ENCODE assay signal across 12 cellular contexts in genomic region chr3:72273615-72274014, GRCh38.
A peak's percentile ranks its signal among the peaks of the same experiment; 100 is the strongest.
DNase-seq lines count a peak whose midpoint lies in the region; ATAC-seq and TF ChIP-seq lines count a peak whose summit lies in the region.
"Had no signal": no experiment of that assay in that cellular context is flagged by ENCODE, and none has a peak within 500 bp of the region (broad histone marks: within the 10 kb centered on the region; RNA-seq: fewer than 3 reads in every experiment).

No MANE protein-coding gene starts in this region.

- no peak overlapping the region for H3K23ac ChIP-seq in mesendoderm (ENCODE audit: low read length)

- H4K5ac ChIP-seq in mesendoderm (ENCODE audit: low read length): no peak overlapping the region

- no CpG with 5 or more reads among the region's 6 CpGs for WGBS in mesendoderm (ENCODE audit: extremely low coverage, insufficient coverage, low lambda C conversion rate)
- 77% methylated on average over 6 of the region's 6 CpGs for WGBS in suprapubic skin

- H2BK5ac ChIP-seq in mesendoderm (ENCODE audit: low read length): no peak overlapping the region

- H2AK5ac ChIP-seq in mesendoderm (ENCODE audit: low read length): peak overlapping the region; percentile 49

- H3K4me1 ChIP-seq in mesendoderm (ENCODE audit: control insufficient read depth, low read depth, low read length) (peaks cover 7% of the 10 kb centered on the region), suprapubic skin (peaks cover 57% of the 10 kb centered on the region)

- TF ChIP-seq POLR2A in suprapubic skin (IDR thresholded peaks at IDR 0.05): no peak

- CTCF ChIA-PET in AG04449 (lab: Yijun Ruan, JAX): interaction anchor here (0.6 to 1.2 kb wide), 4 partner anchors 16 to 398 kb away, joined by 3 to 4 read pairs (median 4); no protein-coding TSS in a partner anchor

- H3K27ac ChIP-seq in cingulate gyrus (ENCODE audit: low read depth, low read length) (peak overlapping the region; percentile 87), mesendoderm (ENCODE audit: low read depth, low read length) (peak overlapping the region; percentile 5), suprapubic skin (no peak overlapping the region)
- H3K27ac ChIP-seq: C4-2B had no signal

- no peak overlapping the region for H3K9ac ChIP-seq in mesendoderm (ENCODE audit: low read length)

- no peaks in the 10 kb centered on the region for H3K27me3 ChIP-seq in mesendoderm (ENCODE audit: insufficient read depth, low read length, poor library complexity)
- H3K27me3 ChIP-seq in suprapubic skin: no peaks in the 10 kb centered on the region

- H3K4me3 ChIP-seq in AG04449 (ENCODE audit: low read depth, low read length) (no peak overlapping the region), mesendoderm (ENCODE audit: low read length) (no peak overlapping the region), suprapubic skin (no peak overlapping the region)

- no peak for TF ChIP-seq EP300 in suprapubic skin (IDR thresholded peaks at IDR 0.05)

- DNase-seq in AG04449 (ENCODE audit: low read depth, low spot score): peak; percentile 95
- peak; percentile 28 for DNase-seq in HT1080 (ENCODE audit: low read depth)
- peak; percentile 94 for DNase-seq in mesendoderm
- no peak for DNase-seq in suprapubic skin (ENCODE audit: low spot score in 2 of 2)
- DNase-seq in activated gamma-delta T cell treated with Interleukin-2 at 50 U/mL for 16 hours: no peak
- no peak for DNase-seq in NCI-H446 (lab: John Stamatoyannopoulos, UW)
- DNase-seq: activated CD4-positive, CD25-positive, alpha-beta regulatory T cell; NCI-H1417 treated with DMSO at 0.1 percent for 48 hours had no signal

- H2BK15ac ChIP-seq in mesendoderm (replicated peaks; ENCODE audit: low read depth): no peak overlapping the region

- H3K36me3 ChIP-seq in mesendoderm (ENCODE audit: control insufficient read depth, insufficient read depth, low read length) (no peaks in the 10 kb centered on the region), suprapubic skin (no peaks in the 10 kb centered on the region)

- no peak overlapping the region for H3K4ac ChIP-seq in mesendoderm (ENCODE audit: low read depth, low read length)

- H3K18ac ChIP-seq in mesendoderm (ENCODE audit: low read length): no peak overlapping the region

- H3K79me2 ChIP-seq in mesendoderm (ENCODE audit: control insufficient read depth, insufficient read depth, low read length): no peaks in the 10 kb centered on the region

- H2BK120ac ChIP-seq in mesendoderm (ENCODE audit: low read depth, low read length): no peak overlapping the region

- H4K8ac ChIP-seq in mesendoderm (ENCODE audit: low read depth, low read length): no peak overlapping the region

- H3K79me1 ChIP-seq in mesendoderm (ENCODE audit: low read length): no peaks in the 10 kb centered on the region

- H3K56ac ChIP-seq in mesendoderm (ENCODE audit: low read length): peak overlapping the region; percentile 67

- ATAC-seq in GM19452 (IDR thresholded peaks at IDR 0.05; ENCODE audit: unreplicated experiment): no peak
- ATAC-seq: left lobe of liver had no signal

- TF ChIP-seq CTCF in AG04449 (IDR thresholded peaks at IDR 0.05; ENCODE audit: insufficient read depth, low read length, missing control alignments) (no peak), suprapubic skin (IDR thresholded peaks at IDR 0.05) (no peak)

- no peaks in the 10 kb centered on the region for H3K9me3 ChIP-seq in suprapubic skin

- no peak overlapping the region for H3K4me2 ChIP-seq in mesendoderm (ENCODE audit: low read length)

- POLR2A ChIA-PET in AG04449 (lab: Yijun Ruan, JAX): interaction anchor here (0.8 to 1.0 kb wide), 2 partner anchors 14 to 16 kb away, joined by 3 read pairs; no protein-coding TSS in a partner anchor

Comparison
In these comparisons a context has a peak if more than half of its experiments do, and no peak if none do; other contexts are left out.
1. DNase-seq: peak in AG04449 (single experiment), HT1080 (single experiment) and mesendoderm (single experiment); none in suprapubic skin (0 of 2), activated gamma-delta T cell treated with Interleukin-2 at 50 U/mL for 16 hours (single experiment) and NCI-H446 (0 of 2).